Comparison of ENCODE assay signal across 8 cellular contexts in the genomic region with DNA sequence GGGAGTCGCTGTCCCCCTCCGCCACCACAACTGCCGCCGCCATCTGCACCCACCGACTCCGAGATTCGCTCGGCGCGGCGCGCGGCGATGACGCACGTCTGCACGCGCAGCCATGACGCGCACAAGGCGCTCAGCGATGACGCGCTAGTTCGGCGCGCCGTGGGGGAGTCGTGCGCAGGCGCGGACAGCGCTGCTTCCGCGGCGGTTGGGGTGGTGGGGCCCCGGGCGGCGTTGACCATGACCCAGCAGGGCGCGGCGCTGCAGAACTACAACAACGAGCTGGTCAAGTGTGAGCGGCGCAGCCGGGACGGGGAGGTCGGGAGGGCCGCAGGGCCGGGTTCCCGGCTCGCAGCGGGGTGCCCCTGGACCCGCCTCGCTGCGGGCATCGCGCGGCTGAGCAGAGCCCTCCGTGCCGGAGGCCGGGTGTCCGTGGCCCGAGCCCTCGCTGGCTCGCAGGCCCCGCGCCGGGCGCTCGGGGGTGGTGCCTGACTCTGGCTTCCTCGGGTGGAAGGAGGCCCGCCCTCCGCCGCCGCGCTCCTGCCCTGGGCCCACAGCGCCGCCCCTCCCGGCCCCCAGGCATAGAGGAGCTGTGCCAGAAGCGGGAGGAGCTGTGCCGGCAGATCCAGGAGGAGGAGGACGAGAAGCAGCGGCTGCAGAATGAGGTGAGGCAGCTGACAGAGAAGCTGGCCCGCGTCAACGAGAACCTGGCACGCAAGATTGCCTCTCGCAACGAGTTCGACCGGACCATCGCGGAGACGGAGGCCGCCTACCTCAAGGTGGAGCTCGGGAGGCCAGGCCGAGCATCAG. TPM values are rescaled to one million over a fixed set of nuclear protein-coding genes. Genes with fewer than 3 reads are reported as not detected.
A peak's percentile ranks its signal among the peaks of the same experiment; 100 is the strongest.
DNase-seq lines count a peak whose midpoint lies in the region; ATAC-seq and TF ChIP-seq lines count a peak whose summit lies in the region.

A gene with protein sequence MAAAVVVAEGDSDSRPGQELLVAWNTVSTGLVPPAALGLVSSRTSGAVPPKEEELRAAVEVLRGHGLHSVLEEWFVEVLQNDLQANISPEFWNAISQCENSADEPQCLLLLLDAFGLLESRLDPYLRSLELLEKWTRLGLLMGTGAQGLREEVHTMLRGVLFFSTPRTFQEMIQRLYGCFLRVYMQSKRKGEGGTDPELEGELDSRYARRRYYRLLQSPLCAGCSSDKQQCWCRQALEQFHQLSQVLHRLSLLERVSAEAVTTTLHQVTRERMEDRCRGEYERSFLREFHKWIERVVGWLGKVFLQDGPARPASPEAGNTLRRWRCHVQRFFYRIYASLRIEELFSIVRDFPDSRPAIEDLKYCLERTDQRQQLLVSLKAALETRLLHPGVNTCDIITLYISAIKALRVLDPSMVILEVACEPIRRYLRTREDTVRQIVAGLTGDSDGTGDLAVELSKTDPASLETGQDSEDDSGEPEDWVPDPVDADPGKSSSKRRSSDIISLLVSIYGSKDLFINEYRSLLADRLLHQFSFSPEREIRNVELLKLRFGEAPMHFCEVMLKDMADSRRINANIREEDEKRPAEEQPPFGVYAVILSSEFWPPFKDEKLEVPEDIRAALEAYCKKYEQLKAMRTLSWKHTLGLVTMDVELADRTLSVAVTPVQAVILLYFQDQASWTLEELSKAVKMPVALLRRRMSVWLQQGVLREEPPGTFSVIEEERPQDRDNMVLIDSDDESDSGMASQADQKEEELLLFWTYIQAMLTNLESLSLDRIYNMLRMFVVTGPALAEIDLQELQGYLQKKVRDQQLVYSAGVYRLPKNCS (minus strand): TSS at position 71 of the 807 bp plus-strand sequence. CDS start 28 bp downstream, at position 43.
A gene with protein sequence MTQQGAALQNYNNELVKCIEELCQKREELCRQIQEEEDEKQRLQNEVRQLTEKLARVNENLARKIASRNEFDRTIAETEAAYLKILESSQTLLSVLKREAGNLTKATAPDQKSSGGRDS (plus strand): TSS at position 187 of the 807 bp plus-strand sequence. CDS start 51 bp downstream, at position 238.

- ATAC-seq in GM18858 (IDR thresholded peaks at IDR 0.05; ENCODE audit: unreplicated experiment) (peak; percentile 63), HG03095 (IDR thresholded peaks at IDR 0.05; ENCODE audit: unreplicated experiment) (peak; percentile 60)

- peak within 1 kb of the TSS; percentile 86 for H3K27ac ChIP-seq in ACC112 (ENCODE audit: low read depth, low read length)
- H3K27ac ChIP-seq in WERI-Rb-1 = peak within 1 kb of the TSS; percentile 87
- peak within 1 kb of the TSS; percentile 71 for H3K27ac ChIP-seq in mammary epithelial cell (ENCODE audit: insufficient read depth, low read depth, low read length)
- peak within 1 kb of the TSS; percentile 94 to 99 (median 98) for H3K27ac ChIP-seq in spleen

- no TSS peak for BruUV-seq in mammary epithelial cell (replicated peaks; lab: Mats Ljungman, UMichigan)

- dilution Hi-C loops in mammary epithelial cell (cut with HindIII; ENCODE audit: low sequenced_read_pairs) = no loop called here

- CTCF ChIA-PET in mammary epithelial cell (lab: Charles Lee; ENCODE audit: low non-redundant PET) = interaction anchor here (0.5 to 1.5 kb wide), 6 partner anchors 34 to 495 kb away, joined by 3 to 18 read pairs (median 4); a partner anchor contains a TSS

- H3K4me3 ChIP-seq in ACC112 (ENCODE audit: low read depth, low read length) (peak within 1 kb of the TSS; percentile 80), WERI-Rb-1 (ENCODE audit: low read depth, low read length) (peak within 1 kb of the TSS; percentile 60), mammary epithelial cell (replicated peaks in 1 of 3; ENCODE audit: insufficient read depth in 1 of 3, low read depth in 2 of 3, low read length in 3 of 3) (peak within 1 kb of the TSS; percentile 87 to 98 (median 92)), spleen (peak within 1 kb of the TSS; percentile 75 to 100 (median 96))

- H3K4me3 Mint-ChIP-seq in immature natural killer cell = peak within 1 kb of the TSS; percentile 91 to 96 (median 94)

- peak within 1 kb of the TSS; percentile 86 to 98 (median 96) for H3K27ac Mint-ChIP-seq in immature natural killer cell

- H3K9me3 ChIP-seq in WERI-Rb-1 (ENCODE audit: severe bottlenecking) (no peaks in the 10 kb centered on the region), mammary epithelial cell (replicated peaks; ENCODE audit: insufficient read depth, low read length) (no peaks in the 10 kb centered on the region), spleen (no peaks in the 10 kb centered on the region)

- peak within 1 kb of the TSS; percentile 78 for H3K9ac ChIP-seq in mammary epithelial cell (ENCODE audit: insufficient read depth, low read length)

- H3K27me3 Mint-ChIP-seq in immature natural killer cell (ENCODE audit: low read depth in 3 of 3) = peaks cover 2 to 14% (median 9%) of the 10 kb centered on the region in 3 donors

- TF ChIP-seq CTCF in WERI-Rb-1 (IDR thresholded peaks at IDR 0.05; ENCODE audit: low read depth, low read length) = peak; percentile 33
- peak in 1 of 2 donors; percentile 60 for TF ChIP-seq CTCF in mammary epithelial cell (conservative IDR thresholded peaks at IDR 0.05 in 1 of 2, IDR thresholded peaks at IDR 0.05 in 1 of 2; ENCODE audit: extremely low read depth in 1 of 2, insufficient read depth in 1 of 2, low read depth in 1 of 2, low read length in 2 of 2)
- peak in 7 of 11 experiments; percentile 10 to 31 (median 20) for TF ChIP-seq CTCF in spleen (IDR thresholded peaks at IDR 0.05 in 8 of 11, conservative IDR thresholded peaks at IDR 0.05 in 3 of 11)

- WGBS in mammary epithelial cell (ENCODE audit: low coverage, missing lambda C conversion rate) = under 1% methylated on average over 54 of the region's 98 CpGs
- WGBS in spleen, 5 donors = 0 to 1% (median 0%) methylated on average over 27 to 98 of the region's 98 CpGs

- peaks cover 38 to 40% of the 10 kb centered on the region in 2 donors for H3K4me1 Mint-ChIP-seq in immature natural killer cell

- peaks cover 40% of the 10 kb centered on the region for H3K79me2 ChIP-seq in ACC112 (ENCODE audit: control insufficient read depth, insufficient read depth, low read length, unreplicated experiment)
- peaks cover 55% of the 10 kb centered on the region for H3K79me2 ChIP-seq in mammary epithelial cell (ENCODE audit: insufficient read depth, low read length)

- H3K36me3 Mint-ChIP-seq in immature natural killer cell = peaks cover 0 to 6% (median 4%) of the 10 kb centered on the region in 3 donors

- H3K27me3 ChIP-seq in ACC112 (ENCODE audit: insufficient read depth, low read length) = no peaks in the 10 kb centered on the region
- H3K27me3 ChIP-seq in WERI-Rb-1 (ENCODE audit: insufficient read depth, low read depth, severe bottlenecking) = no peaks in the 10 kb centered on the region
- H3K27me3 ChIP-seq in mammary epithelial cell (ENCODE audit: insufficient read depth, low read length) = no peaks in the 10 kb centered on the region
- no peaks in the 10 kb centered on the region for H3K27me3 ChIP-seq in spleen (replicated peaks in 1 of 7)

- peak; percentile 77 to 94 (median 81) for TF ChIP-seq POLR2A in spleen (IDR thresholded peaks at IDR 0.05)

- H3K36me3 ChIP-seq in ACC112 (ENCODE audit: insufficient read depth, low read length) (no peaks in the 10 kb centered on the region), WERI-Rb-1 (peaks cover 4% of the 10 kb centered on the region; the same call in 1 of the 2 replicates), mammary epithelial cell (ENCODE audit: insufficient read depth, low read length) (no peaks in the 10 kb centered on the region), spleen (peaks cover 0 to 69% (median 35%) of the 10 kb centered on the region in 6 donors)

- H4K20me1 ChIP-seq in mammary epithelial cell (ENCODE audit: insufficient read depth, low read length) = no peaks in the 10 kb centered on the region

- intact Hi-C loops in mammary epithelial cell (cut with micrococcal nuclease) (loop anchor here (1.0 to 2.0 kb wide), 4 partner anchors 12 to 60 kb away; a partner anchor contains a TSS), spleen (cut with DNase I; ENCODE audit: low total_unique reads) (no loop called here)

- H3K4me1 ChIP-seq in ACC112 (ENCODE audit: control insufficient read depth, insufficient read depth, low read length, unreplicated experiment) (peaks cover 18% of the 10 kb centered on the region), mammary epithelial cell (ENCODE audit: insufficient read depth, low read length) (peaks cover 28% of the 10 kb centered on the region), spleen (peaks cover 29 to 66% (median 51%) of the 10 kb centered on the region in 6 donors)

- H3K9me3 Mint-ChIP-seq in immature natural killer cell = no peaks in the 10 kb centered on the region

- H2AFZ ChIP-seq in ACC112 (ENCODE audit: low read length, unreplicated experiment) (peak within 1 kb of the TSS; percentile 79), mammary epithelial cell (ENCODE audit: low read depth, low read length) (peak within 1 kb of the TSS; percentile 90)

- in situ Hi-C loops in mammary epithelial cell (cut with MboI; ENCODE audit: low sequenced_read_pairs in 2 of 2) = loop anchor here in 1 of 2 donors (5.0 kb wide), 1 partner anchor 39 kb away; a partner anchor contains a TSS

- H3K4me2 ChIP-seq in mammary epithelial cell (ENCODE audit: insufficient read depth, low read depth, low read length) = peak within 1 kb of the TSS; percentile 98

- DNase-seq in NCI-H2196 treated with DMSO at 0.1 percent for 48 hours (lab: John Stamatoyannopoulos, UW; ENCODE audit: unreplicated experiment) (peak; percentile 74), WERI-Rb-1 (peak; percentile 84), mammary epithelial cell (peak; percentile 91), immature natural killer cell (peak; percentile 94 to 95 (median 95)), spleen (peak; percentile 97)

RNA-seq across cellular contexts. Expression of the first gene that starts in this region (rescaled TPM):
- 10 to 100 TPM; 15.5 to 45.3 TPM for total RNA-seq in mammary epithelial cell
- 16.7 TPM for polyA plus RNA-seq in mammary epithelial cell
- polyA minus RNA-seq in mammary epithelial cell = 8.6 TPM
- 1 to 10 TPM; 4.2 to 7.0 (median 5.3) TPM for polyA plus RNA-seq in immature natural killer cell
- total RNA-seq in spleen = 10 to 100 TPM; 38.4 to 93.0 (median 62.2) TPM
- polyA plus RNA-seq in spleen = 10 to 100 TPM; 27.8 to 67.4 (median 48.5) TPM

RNA-seq across cellular contexts. Expression of the second gene that starts in this region (rescaled TPM):
- total RNA-seq in mammary epithelial cell = 10 to 100 TPM; 36.2 to 70.2 TPM
- polyA plus RNA-seq in mammary epithelial cell = 88.5 TPM
- polyA minus RNA-seq in mammary epithelial cell = 35.8 TPM
- polyA plus RNA-seq in immature natural killer cell = 100 to 1,000 TPM; 164 to 191 (median 181) TPM
- 10 to 100 TPM; 38.2 to 54.3 (median 43.0) TPM for total RNA-seq in spleen
- 100 to 1,000 TPM in 1 of 3 donors, 10 to 100 TPM in 2; 82.0 to 109 (median 99.6) TPM for polyA plus RNA-seq in spleen

Comparison
In these comparisons a context has a peak if more than half of its experiments do, and no peak if none do; other contexts are left out.
1. Peak in every context shown above with its lines: DNase-seq, ATAC-seq, H3K4me3 ChIP-seq and H3K27ac ChIP-seq.